In genomic region chr5:68641211-68641610, GRCh38 we compare ENCODE assay signal across 1 cellular context.
A peak's percentile ranks its signal among the peaks of the same experiment; 100 is the strongest.
TF ChIP-seq lines count a peak whose summit lies in the region.

No MANE protein-coding gene starts in this region.

TF ChIP-seq in GM12878, 131 proteins besides CTCF, POLR2A, EP300 and RAD21 (continued from another document and continues in another):
- TF ChIP-seq ATF2 (IDR thresholded peaks at IDR 0.05; ENCODE audit: low read length) (peak; percentile 97), NR2C1 (IDR thresholded peaks at IDR 0.05) (no peak), ATF7 (IDR thresholded peaks at IDR 0.05; ENCODE audit: low read depth) (peak; percentile 94), JUNB (IDR thresholded peaks at IDR 0.05) (peak; percentile 93), ZBTB11 (CRISPR knock-in tag; IDR thresholded peaks at IDR 0.05) (no peak), IKZF1 (conservative IDR thresholded peaks at IDR 0.05) (no peak), NR2C2 (IDR thresholded peaks at IDR 0.05; ENCODE audit: borderline replicate concordance, control insufficient read depth, insufficient read length, low read depth) (no peak), KLF5 (IDR thresholded peaks at IDR 0.05; ENCODE audit: partially characterized antibody) (no peak), RFX5 (IDR thresholded peaks at IDR 0.05; ENCODE audit: low read depth, low read length) (no peak), IRF4 (IDR thresholded peaks at IDR 0.05; ENCODE audit: low read depth, low read length) (no peak; the same call in 1 of the 2 replicates), LARP7 (IDR thresholded peaks at IDR 0.05) (no peak), CHD1 (IDR thresholded peaks at IDR 0.05; ENCODE audit: low read depth, low read length) (no peak), CHD4 (IDR thresholded peaks at IDR 0.05) (no peak), REST (IDR thresholded peaks at IDR 0.05; ENCODE audit: low read depth, low read length) (no peak; the same call in 1 of the 2 replicates), SUPT20H (IDR thresholded peaks at IDR 0.05; ENCODE audit: borderline replicate concordance, control insufficient read depth, low read depth, low read length) (no peak), PBX3 (IDR thresholded peaks at IDR 0.05; ENCODE audit: insufficient replicate concordance, low read depth, low read length) (no peak), MLLT1 (IDR thresholded peaks at IDR 0.05) (no peak), PML (IDR thresholded peaks at IDR 0.05; ENCODE audit: low read length) (peak; percentile 74), PAX8 (IDR thresholded peaks at IDR 0.05) (no peak), TARDBP (IDR thresholded peaks at IDR 0.05; ENCODE audit: borderline replicate concordance) (no peak), CREB1 (IDR thresholded peaks at IDR 0.05; ENCODE audit: low read depth) (peak; percentile 43; the same call in 1 of the 2 replicates), GATAD2B (conservative IDR thresholded peaks at IDR 0.05; ENCODE audit: low read depth) (no peak), KDM1A (IDR thresholded peaks at IDR 0.05; ENCODE audit: borderline replicate concordance) (no peak), MTA2 (IDR thresholded peaks at IDR 0.05; ENCODE audit: low read depth) (peak; percentile 62; the same call in 1 of the 2 replicates), E2F8 (IDR thresholded peaks at IDR 0.05; ENCODE audit: low read depth, partially characterized antibody) (no peak), SMAD5 (IDR thresholded peaks at IDR 0.05; ENCODE audit: low read depth) (no peak), HCFC1 (IDR thresholded peaks at IDR 0.05; ENCODE audit: low read length) (no peak), ASH2L (IDR thresholded peaks at IDR 0.05; ENCODE audit: borderline replicate concordance, low read depth) (no peak), CHD2 (IDR thresholded peaks at IDR 0.05; ENCODE audit: borderline replicate concordance, low read depth, low read length) (no peak)
- TF ChIP-seq, protein P1, sequence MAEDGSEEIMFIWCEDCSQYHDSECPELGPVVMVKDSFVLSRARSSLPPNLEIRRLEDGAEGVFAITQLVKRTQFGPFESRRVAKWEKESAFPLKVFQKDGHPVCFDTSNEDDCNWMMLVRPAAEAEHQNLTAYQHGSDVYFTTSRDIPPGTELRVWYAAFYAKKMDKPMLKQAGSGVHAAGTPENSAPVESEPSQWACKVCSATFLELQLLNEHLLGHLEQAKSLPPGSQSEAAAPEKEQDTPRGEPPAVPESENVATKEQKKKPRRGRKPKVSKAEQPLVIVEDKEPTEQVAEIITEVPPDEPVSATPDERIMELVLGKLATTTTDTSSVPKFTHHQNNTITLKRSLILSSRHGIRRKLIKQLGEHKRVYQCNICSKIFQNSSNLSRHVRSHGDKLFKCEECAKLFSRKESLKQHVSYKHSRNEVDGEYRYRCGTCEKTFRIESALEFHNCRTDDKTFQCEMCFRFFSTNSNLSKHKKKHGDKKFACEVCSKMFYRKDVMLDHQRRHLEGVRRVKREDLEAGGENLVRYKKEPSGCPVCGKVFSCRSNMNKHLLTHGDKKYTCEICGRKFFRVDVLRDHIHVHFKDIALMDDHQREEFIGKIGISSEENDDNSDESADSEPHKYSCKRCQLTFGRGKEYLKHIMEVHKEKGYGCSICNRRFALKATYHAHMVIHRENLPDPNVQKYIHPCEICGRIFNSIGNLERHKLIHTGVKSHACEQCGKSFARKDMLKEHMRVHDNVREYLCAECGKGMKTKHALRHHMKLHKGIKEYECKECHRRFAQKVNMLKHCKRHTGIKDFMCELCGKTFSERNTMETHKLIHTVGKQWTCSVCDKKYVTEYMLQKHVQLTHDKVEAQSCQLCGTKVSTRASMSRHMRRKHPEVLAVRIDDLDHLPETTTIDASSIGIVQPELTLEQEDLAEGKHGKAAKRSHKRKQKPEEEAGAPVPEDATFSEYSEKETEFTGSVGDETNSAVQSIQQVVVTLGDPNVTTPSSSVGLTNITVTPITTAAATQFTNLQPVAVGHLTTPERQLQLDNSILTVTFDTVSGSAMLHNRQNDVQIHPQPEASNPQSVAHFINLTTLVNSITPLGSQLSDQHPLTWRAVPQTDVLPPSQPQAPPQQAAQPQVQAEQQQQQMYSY (CRISPR knock-in tag; IDR thresholded peaks at IDR 0.05), result no peak
- TF ChIP-seq, protein P2, sequence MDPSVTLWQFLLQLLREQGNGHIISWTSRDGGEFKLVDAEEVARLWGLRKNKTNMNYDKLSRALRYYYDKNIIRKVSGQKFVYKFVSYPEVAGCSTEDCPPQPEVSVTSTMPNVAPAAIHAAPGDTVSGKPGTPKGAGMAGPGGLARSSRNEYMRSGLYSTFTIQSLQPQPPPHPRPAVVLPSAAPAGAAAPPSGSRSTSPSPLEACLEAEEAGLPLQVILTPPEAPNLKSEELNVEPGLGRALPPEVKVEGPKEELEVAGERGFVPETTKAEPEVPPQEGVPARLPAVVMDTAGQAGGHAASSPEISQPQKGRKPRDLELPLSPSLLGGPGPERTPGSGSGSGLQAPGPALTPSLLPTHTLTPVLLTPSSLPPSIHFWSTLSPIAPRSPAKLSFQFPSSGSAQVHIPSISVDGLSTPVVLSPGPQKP (IDR thresholded peaks at IDR 0.05; ENCODE audit: low read depth, low read length), result no peak
- TF ChIP-seq, protein P3, sequence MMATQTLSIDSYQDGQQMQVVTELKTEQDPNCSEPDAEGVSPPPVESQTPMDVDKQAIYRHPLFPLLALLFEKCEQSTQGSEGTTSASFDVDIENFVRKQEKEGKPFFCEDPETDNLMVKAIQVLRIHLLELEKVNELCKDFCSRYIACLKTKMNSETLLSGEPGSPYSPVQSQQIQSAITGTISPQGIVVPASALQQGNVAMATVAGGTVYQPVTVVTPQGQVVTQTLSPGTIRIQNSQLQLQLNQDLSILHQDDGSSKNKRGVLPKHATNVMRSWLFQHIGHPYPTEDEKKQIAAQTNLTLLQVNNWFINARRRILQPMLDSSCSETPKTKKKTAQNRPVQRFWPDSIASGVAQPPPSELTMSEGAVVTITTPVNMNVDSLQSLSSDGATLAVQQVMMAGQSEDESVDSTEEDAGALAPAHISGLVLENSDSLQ (IDR thresholded peaks at IDR 0.05), result no peak
- TF ChIP-seq, protein P4, sequence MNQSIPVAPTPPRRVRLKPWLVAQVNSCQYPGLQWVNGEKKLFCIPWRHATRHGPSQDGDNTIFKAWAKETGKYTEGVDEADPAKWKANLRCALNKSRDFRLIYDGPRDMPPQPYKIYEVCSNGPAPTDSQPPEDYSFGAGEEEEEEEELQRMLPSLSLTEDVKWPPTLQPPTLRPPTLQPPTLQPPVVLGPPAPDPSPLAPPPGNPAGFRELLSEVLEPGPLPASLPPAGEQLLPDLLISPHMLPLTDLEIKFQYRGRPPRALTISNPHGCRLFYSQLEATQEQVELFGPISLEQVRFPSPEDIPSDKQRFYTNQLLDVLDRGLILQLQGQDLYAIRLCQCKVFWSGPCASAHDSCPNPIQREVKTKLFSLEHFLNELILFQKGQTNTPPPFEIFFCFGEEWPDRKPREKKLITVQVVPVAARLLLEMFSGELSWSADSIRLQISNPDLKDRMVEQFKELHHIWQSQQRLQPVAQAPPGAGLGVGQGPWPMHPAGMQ (IDR thresholded peaks at IDR 0.05; ENCODE audit: borderline replicate concordance), result no peak
